In genomic region chr5:1793966-1794895, GRCh38 we compare ENCODE assay signal across 8 cellular contexts.
DNase-seq lines count a peak whose midpoint lies in the region; ATAC-seq lines count a peak whose summit lies in the region.

No MANE protein-coding gene starts in this region.

- peak; percentile 94 for DNase-seq in EL
- DNase-seq in LoVo (ENCODE audit: low spot score) = peak; percentile 32
- DNase-seq in non-pigmented ciliary epithelial cell (ENCODE audit: low read depth) = peak; percentile 86
- no peak for DNase-seq in NCI-H446 (lab: John Stamatoyannopoulos, UW)
- no peak for DNase-seq in stimulated activated CD4-positive, alpha-beta T cell treated with anti-CD3 and anti-CD28 coated beads, Interleukin-2, amount 100 ng/mL, for 48 hours
- DNase-seq in stimulated activated CD4-positive, alpha-beta T cell treated with anti-CD3 and anti-CD28 coated beads, Interleukin-15, amount 100 ng/mL, for 24 hours = no peak

- H3K27ac ChIP-seq in angular gyrus (ENCODE audit: low read depth, low read length) = peak overlapping the region; percentile 3

- ATAC-seq in GM21423 (IDR thresholded peaks at IDR 0.05; ENCODE audit: unreplicated experiment) = no peak

Comparison
In these comparisons a context has a peak if more than half of its experiments do, and no peak if none do; other contexts are left out.
1. DNase-seq: peak in EL (single experiment), LoVo (single experiment) and non-pigmented ciliary epithelial cell (single experiment); none in NCI-H446 (0 of 2), stimulated activated CD4-positive, alpha-beta T cell treated with anti-CD3 and anti-CD28 coated beads, Interleukin-2, amount 100 ng/mL, for 48 hours (0 of 2) and stimulated activated CD4-positive, alpha-beta T cell treated with anti-CD3 and anti-CD28 coated beads, Interleukin-15, amount 100 ng/mL, for 24 hours (single experiment).